Comparison of ENCODE assay signal across 31 cellular contexts in genomic region chr12:52629251-52630103, GRCh38. TPM values are rescaled to one million over a fixed set of nuclear protein-coding genes. Genes with fewer than 3 reads are reported as not detected.
DNase-seq lines count a peak whose midpoint lies in the region; ATAC-seq and TF ChIP-seq lines count a peak whose summit lies in the region.
"Had no signal": no experiment of that assay in that cellular context is flagged by ENCODE, and none has a peak within 500 bp of the region (broad histone marks: within the 10 kb centered on the region; RNA-seq: fewer than 3 reads in every experiment).

No MANE protein-coding gene starts in this region.

- ATAC-seq in T-helper 17 cell: no peak
- ATAC-seq: foreskin keratinocyte; left ventricle myocardium superior; stimulated activated naive B cell treated with anti-CD40 and anti-IgM and Interleukin-4, amounts not matched to agents 10 μg/mL and 1 μg/mL and 100 μg/mL, for 72 hours had no signal

- H3K4me3 ChIP-seq in brain microvascular endothelial cell (ENCODE audit: low read depth, low read length): no peak overlapping the region
- no peak overlapping the region for H3K4me3 ChIP-seq in Peyer's patch
- H3K4me3 ChIP-seq: ascending aorta, neural progenitor cell had no signal

- peak overlapping the region; percentile 33 for H3K27ac Mint-ChIP-seq in activated naive CD4-positive, alpha-beta T cell treated with anti-CD3 and anti-CD28 coated beads, Interleukin-2, amount 10 ng/mL, durations not matched to agents 7 days and 5 days
- H3K27ac Mint-ChIP-seq in T-helper 17 cell: peak overlapping the region; percentile 1
- H3K27ac Mint-ChIP-seq: neural progenitor cell; stimulated activated naive B cell treated with anti-CD40 and anti-IgM and Interleukin-4, amounts not matched to agents 10 μg/mL and 1 μg/mL and 100 μg/mL, for 72 hours; T-helper 1 cell treated with Interleukin-12 subunit alpha and Interleukin-12 subunit beta and Interleukin-4 antibody, amounts not matched to agents 30 μg/mL and 1 μg/mL, for 36 hours had no signal

- H3K4me1 ChIP-seq in Peyer's patch: no peaks in the 10 kb centered on the region
- H3K4me1 ChIP-seq: ascending aorta, foreskin keratinocyte, neural progenitor cell had no signal

- in situ Hi-C loops in brain microvascular endothelial cell (cut with HindIII; ENCODE audit: low pct_ligation_motif_present, low sequenced_read_pairs): loop anchor here (25.0 kb wide), 1 partner anchor 233 kb away; no protein-coding TSS in a partner anchor

- H3K27ac ChIP-seq in brain microvascular endothelial cell (no peak overlapping the region), Peyer's patch (no peak overlapping the region)
- H3K27ac ChIP-seq: ascending aorta, foreskin keratinocyte, neural progenitor cell had no signal

- peaks cover 6% of the 10 kb centered on the region for H3K27me3 ChIP-seq in brain microvascular endothelial cell (replicated peaks)
- no peaks in the 10 kb centered on the region for H3K27me3 ChIP-seq in Peyer's patch
- H3K27me3 ChIP-seq: ascending aorta, neural progenitor cell had no signal

- DNase-seq in activated naive CD4-positive, alpha-beta T cell treated with anti-CD3 and anti-CD28 coated beads, Interleukin-2, amount 10 ng/mL, durations not matched to agents 7 days and 5 days: peak; percentile 17
- DNase-seq in activated naive CD4-positive, alpha-beta T cell (lab: John Stamatoyannopoulos, UW): no peak
- DNase-seq in T-helper 17 cell (no peak), islet precursor cell (peak; percentile 51), ureter (ENCODE audit: low spot score) (peak; percentile 35), RPMI8226 (no peak), brain microvascular endothelial cell (no peak), Peyer's patch (no peak)
- DNase-seq: activated effector memory CD4-positive, alpha-beta T cell treated with Interleukin-2 at 50 U/mL for 16 hours; CD8-positive, alpha-beta memory T cell; cerebellar nuclear complex; DMS53; effector CD4-positive, alpha-beta T cell; erythroblast; foreskin keratinocyte; GDM1; H7; left ventricle myocardium superior; midbrain; NCI-H1436 treated with DMSO at 0.1 percent for 48 hours; NCI-H510A treated with DMSO at 0.1 percent for 48 hours; NK-92 treated with Interleukin-12 subunit alpha and Interleukin-12 subunit beta, amount 100 ng/mL, for 24 hours; stimulated activated naive B cell treated with anti-CD40 and anti-IgM and Interleukin-4, amounts not matched to agents 10 μg/mL and 1 μg/mL and 100 μg/mL, for 72 hours had no signal

- H3K36me3 Mint-ChIP-seq in activated naive CD4-positive, alpha-beta T cell treated with anti-CD3 and anti-CD28 coated beads, Interleukin-2, amount 10 ng/mL, durations not matched to agents 7 days and 5 days: peaks cover 1% of the 10 kb centered on the region
- H3K36me3 Mint-ChIP-seq in T-helper 17 cell (ENCODE audit: low read depth): no peaks in the 10 kb centered on the region
- H3K36me3 Mint-ChIP-seq: neural progenitor cell; stimulated activated naive B cell treated with anti-CD40 and anti-IgM and Interleukin-4, amounts not matched to agents 10 μg/mL and 1 μg/mL and 100 μg/mL, for 72 hours had no signal

- no peak for TF ChIP-seq CTCF in brain microvascular endothelial cell (IDR thresholded peaks at IDR 0.05; ENCODE audit: low read depth, low read length, missing control alignments)
- TF ChIP-seq CTCF in Peyer's patch (IDR thresholded peaks at IDR 0.05): no peak

- H3K4me3 Mint-ChIP-seq in activated naive CD4-positive, alpha-beta T cell treated with anti-CD3 and anti-CD28 coated beads, Interleukin-2, amount 10 ng/mL, durations not matched to agents 7 days and 5 days: peak overlapping the region; percentile 59
- no peak overlapping the region for H3K4me3 Mint-ChIP-seq in T-helper 17 cell
- H3K4me3 Mint-ChIP-seq: neural progenitor cell; stimulated activated naive B cell treated with anti-CD40 and anti-IgM and Interleukin-4, amounts not matched to agents 10 μg/mL and 1 μg/mL and 100 μg/mL, for 72 hours had no signal

- H3K36me3 ChIP-seq in brain microvascular endothelial cell (replicated peaks): no peaks in the 10 kb centered on the region
- H3K36me3 ChIP-seq in Peyer's patch: no peaks in the 10 kb centered on the region
- H3K36me3 ChIP-seq: ascending aorta, neural progenitor cell had no signal

- peaks cover 1% of the 10 kb centered on the region for H3K9me3 Mint-ChIP-seq in activated naive CD4-positive, alpha-beta T cell treated with anti-CD3 and anti-CD28 coated beads, Interleukin-2, amount 10 ng/mL, durations not matched to agents 7 days and 5 days
- H3K9me3 Mint-ChIP-seq: CD8-positive, alpha-beta memory T cell; neural progenitor cell; stimulated activated naive B cell treated with anti-CD40 and anti-IgM and Interleukin-4, amounts not matched to agents 10 μg/mL and 1 μg/mL and 100 μg/mL, for 72 hours; T-helper 1 cell treated with Interleukin-12 subunit alpha and Interleukin-12 subunit beta and Interleukin-4 antibody, amounts not matched to agents 30 μg/mL and 1 μg/mL, for 36 hours had no signal

- no peak for TF ChIP-seq POLR2A in Peyer's patch (IDR thresholded peaks at IDR 0.05)

- H3K27me3 Mint-ChIP-seq in activated naive CD4-positive, alpha-beta T cell treated with anti-CD3 and anti-CD28 coated beads, Interleukin-2, amount 10 ng/mL, durations not matched to agents 7 days and 5 days: peaks cover 4% of the 10 kb centered on the region
- H3K27me3 Mint-ChIP-seq in T-helper 17 cell: peaks cover 31% of the 10 kb centered on the region

- no peaks in the 10 kb centered on the region for H3K9me3 ChIP-seq in T-helper 17 cell (ENCODE audit: control insufficient read depth, low read length, poor library complexity, severe bottlenecking)
- no peaks in the 10 kb centered on the region for H3K9me3 ChIP-seq in Peyer's patch
- H3K9me3 ChIP-seq: ascending aorta had no signal

- CTCF ChIA-PET in activated naive CD4-positive, alpha-beta T cell treated with anti-CD3 and anti-CD28 coated beads, Interleukin-2, amount 10 ng/mL, durations not matched to agents 7 days and 5 days (lab: Charles Lee): interaction anchor here (1.2 kb wide), 1 partner anchor 251 kb away, joined by 3 read pairs; no protein-coding TSS in a partner anchor

- peaks cover 68% of the 10 kb centered on the region for H3K4me1 Mint-ChIP-seq in activated naive CD4-positive, alpha-beta T cell treated with anti-CD3 and anti-CD28 coated beads, Interleukin-2, amount 10 ng/mL, durations not matched to agents 7 days and 5 days
- H3K4me1 Mint-ChIP-seq in T-helper 17 cell: peaks cover 24% of the 10 kb centered on the region
- H3K4me1 Mint-ChIP-seq: stimulated activated naive B cell treated with anti-CD40 and anti-IgM and Interleukin-4, amounts not matched to agents 10 μg/mL and 1 μg/mL and 100 μg/mL, for 72 hours had no signal

RNA-seq across cellular contexts. Expression of gene KRT73, which starts 11.1 kb away (rescaled TPM):
- 1 to 10 TPM in 1 of 2 donors, under 1 TPM in 1; 0.40 to 1.1 TPM for total RNA-seq in T-helper 17 cell
- not detected for total RNA-seq in ureter
- total RNA-seq in Peyer's patch: 1 to 10 TPM in 1 of 4 donors, under 1 TPM in 1, not detected in 2; 0.40 to 1.2 TPM
- total RNA-seq: ascending aorta, foreskin keratinocyte, H7, left ventricle myocardium superior, MCF 10A, pulmonary artery endothelial cell, SK-MEL-5, temporal lobe had no signal

RNA-seq across cellular contexts. Expression of gene KRT2, which starts 22.5 kb away (rescaled TPM):
- not detected for total RNA-seq in T-helper 17 cell
- total RNA-seq in ureter: not detected
- 1 to 10 TPM in 1 of 4 donors, under 1 TPM in 1, not detected in 2; 0.47 to 2.5 TPM for total RNA-seq in Peyer's patch
- total RNA-seq: ascending aorta; CD8-positive, alpha-beta memory T cell; foreskin keratinocyte; H7; left ventricle myocardium superior; MCF 10A; pulmonary artery endothelial cell; SK-MEL-5; skeletal muscle tissue; temporal lobe had no signal

RNA-seq across cellular contexts. Expression of gene KRT72, which starts 28.2 kb away (rescaled TPM):
- total RNA-seq in T-helper 17 cell: 1 to 10 TPM in 1 of 2 donors, under 1 TPM in 1; 0.60 to 1.6 TPM
- total RNA-seq in ureter: not detected
- 1 to 10 TPM in 3 of 4 donors, not detected in 1; 1.1 to 4.5 (median 2.3) TPM for total RNA-seq in Peyer's patch
- total RNA-seq: ascending aorta; CD8-positive, alpha-beta memory T cell; foreskin keratinocyte; H7; left ventricle myocardium superior; MCF 10A; pulmonary artery endothelial cell; SK-MEL-5; skeletal muscle tissue; temporal lobe had no signal

RNA-seq across cellular contexts. Expression of gene KRT1, which starts 50.7 kb away (rescaled TPM):
- total RNA-seq in T-helper 17 cell: 1 to 10 TPM in 1 of 2 donors, under 1 TPM in 1; 0.83 to 3.1 TPM
- total RNA-seq in ureter: not detected
- 1 to 10 TPM in 1 of 4 donors, under 1 TPM in 2, not detected in 1; 0.76 to 1.7 (median 0.94) TPM for total RNA-seq in Peyer's patch
- total RNA-seq: ascending aorta; CD8-positive, alpha-beta memory T cell; H7; MCF 10A; pulmonary artery endothelial cell; SK-MEL-5 had no signal

RNA-seq across cellular contexts. Expression of gene KRT74, which starts 55.8 kb away (rescaled TPM):
- not detected for total RNA-seq in T-helper 17 cell
- 0.26 TPM for total RNA-seq in ureter
- total RNA-seq in Peyer's patch: not detected
- total RNA-seq: ascending aorta; CD8-positive, alpha-beta memory T cell; foreskin keratinocyte; H7; left ventricle myocardium superior; MCF 10A; pulmonary artery endothelial cell; SK-MEL-5; skeletal muscle tissue; temporal lobe had no signal

Comparison
In these comparisons a context has a peak if more than half of its experiments do, and no peak if none do; other contexts are left out.
1. DNase-seq: peak in activated naive CD4-positive, alpha-beta T cell treated with anti-CD3 and anti-CD28 coated beads, Interleukin-2, amount 10 ng/mL, durations not matched to agents 7 days and 5 days (single experiment), islet precursor cell (single experiment) and ureter (single experiment); none in activated naive CD4-positive, alpha-beta T cell (0 of 4), T-helper 17 cell (0 of 3), RPMI8226 (single experiment), brain microvascular endothelial cell (single experiment) and Peyer's patch (0 of 3).